5 cellular contexts compared by ENCODE assay signal in the genomic region with DNA sequence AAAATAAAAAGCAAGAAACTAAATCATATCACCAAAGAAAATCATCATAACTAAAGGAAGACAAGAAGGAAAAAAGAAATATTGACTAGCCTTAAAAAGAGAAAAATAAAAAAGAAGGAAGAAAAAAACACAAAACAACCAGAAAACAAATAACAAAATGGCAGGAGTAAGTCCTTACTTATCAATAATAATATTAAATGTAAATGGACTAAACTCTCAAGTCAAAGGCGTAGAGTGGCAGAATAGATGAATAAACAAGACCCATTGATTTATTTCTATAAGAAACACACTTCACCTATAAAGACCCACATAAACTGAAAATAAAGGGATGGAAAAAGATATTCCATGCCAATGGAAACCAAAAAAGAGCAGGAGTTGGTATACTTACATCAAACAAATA. TPM values are rescaled to one million over a fixed set of nuclear protein-coding genes. Genes with fewer than 3 reads are reported as not detected.
"Had no signal": no experiment of that assay in that cellular context is flagged by ENCODE, and none has a peak within 500 bp of the region (broad histone marks: within the 10 kb centered on the region; RNA-seq: fewer than 3 reads in every experiment).

No MANE protein-coding gene starts in this region.

RNA-seq across cellular contexts. Expression of a gene that starts 40.9 kb away (rescaled TPM):
- total RNA-seq: suprapubic skin, temporal lobe, thyroid gland, transverse colon, urinary bladder had no signal
